ENCODE assay signal across 20 cellular contexts in genomic region chr1:179744401-179745130, GRCh38. TPM values are rescaled to one million over a fixed set of nuclear protein-coding genes. Genes with fewer than 3 reads are reported as not detected.
DNase-seq lines count a peak whose midpoint lies in the region; ATAC-seq and TF ChIP-seq lines count a peak whose summit lies in the region.
"Had no signal": no experiment of that assay in that cellular context is flagged by ENCODE, and none has a peak within 500 bp of the region (broad histone marks: within the 10 kb centered on the region; RNA-seq: fewer than 3 reads in every experiment).

No MANE protein-coding gene starts in this region.

- peak overlapping the region; percentile 90 for H3K4me2 ChIP-seq in GM23338
- H3K4me2 ChIP-seq in smooth muscle cell = peak overlapping the region; percentile 88

- H3K36me3 Mint-ChIP-seq in GM23338 (ENCODE audit: low read depth) = no peaks in the 10 kb centered on the region
- H3K36me3 Mint-ChIP-seq: naive B cell had no signal

- H4K20me1 ChIP-seq in GM23338 (replicated peaks; ENCODE audit: insufficient read depth) (no peaks in the 10 kb centered on the region), smooth muscle cell (ENCODE audit: low read depth) (no peaks in the 10 kb centered on the region)

- no peak for TF ChIP-seq CTCF in GM23338 (conservative IDR thresholded peaks at IDR 0.05; ENCODE audit: low read depth in 2 of 2)
- TF ChIP-seq CTCF in smooth muscle cell (IDR thresholded peaks at IDR 0.05; ENCODE audit: borderline replicate concordance, insufficient read depth, poor library complexity, severe bottlenecking) = no peak

- 42% methylated on average over 34 of the region's 37 CpGs for WGBS in smooth muscle cell (ENCODE audit: low lambda C conversion rate)

- peak overlapping the region; percentile 72 for H3K4me3 ChIP-seq in GM23338
- H3K4me3 ChIP-seq in iPS-18a (ENCODE audit: low read length) = peak overlapping the region; percentile 58
- peak overlapping the region; percentile 47 for H3K4me3 ChIP-seq in smooth muscle cell

- H3K9me3 ChIP-seq in iPS-18a (ENCODE audit: control insufficient read depth, low read depth, low read length) = no peaks in the 10 kb centered on the region
- H3K9me3 ChIP-seq in smooth muscle cell (replicated peaks; ENCODE audit: low read depth) = no peaks in the 10 kb centered on the region

- H3F3A ChIP-seq in GM23338 (replicated peaks; ENCODE audit: low read depth) = peaks cover 4% of the 10 kb centered on the region; the same call in 1 of the 2 replicates
- H3F3A ChIP-seq in smooth muscle cell (ENCODE audit: low read depth) = no peaks in the 10 kb centered on the region

- DNase-seq in GM23338 (ENCODE audit: low spot score) (peak; percentile 5), smooth muscle cell (lab: John Stamatoyannopoulos, UW; ENCODE audit: unreplicated experiment) (no peak), HUDEP-2 (lab: John Stamatoyannopoulos, UW; ENCODE audit: unreplicated experiment in 76 of 76) (no peak), kidney tubule cell (ENCODE audit: low spot score) (no peak), cerebellar cortex (ENCODE audit: low spot score) (no peak)
- DNase-seq: activated CD4-positive, alpha-beta T cell treated with anti-CD3 and anti-CD28 coated beads, Interleukin-2, amount 50 U/mL, for 4 hours; activated T-cell treated with anti-CD3 and anti-CD28 coated beads, Interleukin-2, amount 50 U/mL, for 4 hours; effector CD8-positive, alpha-beta T cell; GF-D8; HFFc6; hypothalamus; naive B cell; NCI-H2029; NCI-H524; PC-3; stimulated activated naive CD8-positive, alpha-beta T cell treated with anti-CD3 and anti-CD28 coated beads, Interleukin-15, amount 100 ng/mL, for 72 hours had no signal

- H3K27me3 Mint-ChIP-seq in GM23338 (ENCODE audit: insufficient read depth, low read depth, poor library complexity) = peaks cover 63% of the 10 kb centered on the region

- H3K9ac ChIP-seq in iPS-18a (ENCODE audit: low read length) (no peak overlapping the region), smooth muscle cell (ENCODE audit: low read depth) (no peak overlapping the region)

- peak overlapping the region; percentile 54 for H3K4me3 Mint-ChIP-seq in GM23338
- H3K4me3 Mint-ChIP-seq: activated naive CD8-positive, alpha-beta T cell treated with anti-CD3 and anti-CD28 coated beads for 36 hours; activated T-cell treated with anti-CD3 and anti-CD28 coated beads, Interleukin-2, amount 50 U/mL, for 4 hours; HFFc6 had no signal

- H3K79me2 ChIP-seq in GM23338 (replicated peaks; ENCODE audit: insufficient read depth) = no peaks in the 10 kb centered on the region
- H3K79me2 ChIP-seq in smooth muscle cell (ENCODE audit: low read depth) = no peaks in the 10 kb centered on the region

- H3K36me3 ChIP-seq in GM23338 (ENCODE audit: insufficient read depth) (no peaks in the 10 kb centered on the region), iPS-18a (ENCODE audit: control insufficient read depth, low read depth, low read length) (no peaks in the 10 kb centered on the region), smooth muscle cell (ENCODE audit: low read depth) (no peaks in the 10 kb centered on the region)

- H3K9me2 ChIP-seq in GM23338 (ENCODE audit: insufficient read depth) = no peaks in the 10 kb centered on the region

- ATAC-seq in GM23338 = no peak
- ATAC-seq in SK-N-SH treated with all-trans-retinoic acid at 6 μM for 48 hours = peak; percentile 5; the same call in 2 of the 3 replicates
- ATAC-seq: PC-3 had no signal

- H3K4me1 ChIP-seq in GM23338 (ENCODE audit: insufficient read depth) = peaks cover 10% of the 10 kb centered on the region; the same call in 1 of the 2 replicates
- H3K4me1 ChIP-seq in iPS-18a (ENCODE audit: control insufficient read depth, low read depth, low read length) = peaks cover 4% of the 10 kb centered on the region
- peaks cover 19% of the 10 kb centered on the region for H3K4me1 ChIP-seq in smooth muscle cell (ENCODE audit: low read depth)

- H3K27ac Mint-ChIP-seq in GM23338 = no peak overlapping the region
- H3K27ac Mint-ChIP-seq: activated naive CD8-positive, alpha-beta T cell treated with anti-CD3 and anti-CD28 coated beads for 36 hours; HFFc6; naive B cell; stimulated activated naive CD8-positive, alpha-beta T cell treated with anti-CD3 and anti-CD28 coated beads, Interleukin-15, amount 100 ng/mL, for 72 hours had no signal

- peaks cover 18% of the 10 kb centered on the region for H3K4me1 Mint-ChIP-seq in GM23338

- peak overlapping the region; percentile 95 for H2AFZ ChIP-seq in GM23338
- no peak overlapping the region for H2AFZ ChIP-seq in smooth muscle cell (ENCODE audit: low read depth)

- no peaks in the 10 kb centered on the region for H3K9me3 Mint-ChIP-seq in GM23338
- H3K9me3 Mint-ChIP-seq: activated T-cell treated with anti-CD3 and anti-CD28 coated beads, Interleukin-2, amount 50 U/mL, for 4 hours; HFFc6; stimulated activated naive CD8-positive, alpha-beta T cell treated with anti-CD3 and anti-CD28 coated beads, Interleukin-15, amount 100 ng/mL, for 72 hours had no signal

- H3K27ac ChIP-seq in GM23338 (ENCODE audit: low read depth) (no peak overlapping the region), iPS-18a (ENCODE audit: low read length) (no peak overlapping the region), smooth muscle cell (ENCODE audit: low read depth) (no peak overlapping the region)

- H3K27me3 ChIP-seq in GM23338 (ENCODE audit: insufficient read depth) = peaks cover 90% of the 10 kb centered on the region
- H3K27me3 ChIP-seq in iPS-18a (ENCODE audit: control insufficient read depth, insufficient read depth, low read length) = peaks cover 80% of the 10 kb centered on the region
- H3K27me3 ChIP-seq in smooth muscle cell (ENCODE audit: low read depth) = peaks cover 100% of the 10 kb centered on the region

TF ChIP-seq in GM23338, 12 proteins besides CTCF, POLR2A, EP300 and RAD21:
- peak; percentile 77 for TF ChIP-seq EZH2 (IDR thresholded peaks at IDR 0.05; ENCODE audit: low read depth, unreplicated experiment)
- TF ChIP-seq POLR2AphosphoS5 (IDR thresholded peaks at IDR 0.05; ENCODE audit: low read depth) = no peak

TF ChIP-seq in SK-N-SH treated with all-trans-retinoic acid at 6 μM for 48 hours, 23 proteins besides CTCF, POLR2A, EP300 and RAD21:
- no peak for TF ChIP-seq TCF4 (CRISPR knock-in tag; IDR thresholded peaks at IDR 0.05; ENCODE audit: borderline replicate concordance)
TF ChIP-seq in SK-N-SH treated with all-trans-retinoic acid at 6 μM for 48 hours: peak in this region for 0.

RNA-seq across cellular contexts. Expression of gene FAM163A, which starts 1.5 kb away (rescaled TPM):
- 0.08 TPM in 1 of 2 replicates, not detected in the other for total RNA-seq in GM23338 (2014; rRNA removed; shearing (Covaris generic))
- polyA plus RNA-seq in GM23338 (2016; fragmentation: Nextera tagmentation; extraction: Ambion mirVana) = not detected in 2 replicates
- not detected in 2 replicates for total RNA-seq in smooth muscle cell
- polyA plus RNA-seq in smooth muscle cell = 0.44 TPM in 1 of 2 replicates, not detected in the other
- total RNA-seq: activated naive CD8-positive, alpha-beta T cell treated with anti-CD3 and anti-CD28 coated beads for 36 hours; activated T-cell treated with anti-CD3 and anti-CD28 coated beads, Interleukin-2, amount 50 U/mL, for 4 hours; HFFc6; liver; PC-3 had no signal
